ENCODE assay signal across 18 cellular contexts in genomic region chr13:30148791-30149190, GRCh38.
DNase-seq lines count a peak whose midpoint lies in the region; ATAC-seq and FAIRE-seq lines count a peak whose summit lies in the region.
"Had no signal": no experiment of that assay in that cellular context is flagged by ENCODE, and none has a peak within 500 bp of the region (broad histone marks: within the 10 kb centered on the region; RNA-seq: fewer than 3 reads in every experiment).

No MANE protein-coding gene starts in this region.

- H3K27me3 ChIP-seq in small intestine (ENCODE audit: control insufficient read depth in 2 of 2, insufficient read depth in 2 of 2, low read length in 2 of 2) (no peaks in the 10 kb centered on the region), H7 (ENCODE audit: control insufficient read depth, insufficient read depth, low read length) (no peaks in the 10 kb centered on the region)
- H3K27me3 ChIP-seq: adrenal gland, cardiac muscle cell had no signal

- FAIRE-seq in small intestine (lab: Jason Lieb, UNC), result no peak

- H3K4me1 ChIP-seq in small intestine (ENCODE audit: control insufficient read depth in 2 of 2, insufficient read depth in 1 of 2, low read depth in 1 of 2, low read length in 1 of 2), result no peaks in the 10 kb centered on the region
- H3K4me1 ChIP-seq: adrenal gland had no signal

- no peaks in the 10 kb centered on the region for H3K36me3 ChIP-seq in small intestine (ENCODE audit: control insufficient read depth in 2 of 2, insufficient read depth in 2 of 2, low read length in 2 of 2)
- no peaks in the 10 kb centered on the region for H3K36me3 ChIP-seq in H7 (replicated peaks; ENCODE audit: control insufficient read depth, insufficient read depth, low read length)
- H3K36me3 ChIP-seq: adrenal gland, cardiac muscle cell, thoracic aorta had no signal

- in situ Hi-C loops in G401 (cut with HindIII; ENCODE audit: low sequenced_read_pairs), result loop anchor here (25.0 kb wide), 1 partner anchor 189 kb away; no protein-coding TSS in a partner anchor

- no peak for DNase-seq in activated CD8-positive, alpha-beta memory T cell treated with anti-CD3 and anti-CD28 coated beads, Interleukin-2, amount 10 ng/mL, durations not matched to agents 7 days and 5 days
- no peak for DNase-seq in activated CD8-positive, alpha-beta memory T cell treated with anti-CD3 and anti-CD28 coated beads for 24 hours
- DNase-seq in G401 (ENCODE audit: low spot score), result peak; percentile 89
- no peak for DNase-seq in central memory CD8-positive, alpha-beta T cell (ENCODE audit: low spot score in 2 of 2)
- no peak for DNase-seq in small intestine
- no peak for DNase-seq in SHP77 (lab: John Stamatoyannopoulos, UW)
- no peak for DNase-seq in activated CD4-positive, CD25-positive, alpha-beta regulatory T cell (lab: John Stamatoyannopoulos, UW)
- DNase-seq in H7, result no peak
- DNase-seq: adrenal gland; effector CD8-positive, alpha-beta T cell; glutamatergic neuron; naive B cell; NCI-H1048 had no signal

- peaks cover 78% of the 10 kb centered on the region for H3K4me1 Mint-ChIP-seq in activated CD8-positive, alpha-beta memory T cell treated with anti-CD3 and anti-CD28 coated beads, Interleukin-2, amount 10 ng/mL, durations not matched to agents 7 days and 5 days
- peaks cover 92% of the 10 kb centered on the region for H3K4me1 Mint-ChIP-seq in central memory CD8-positive, alpha-beta T cell
- H3K4me1 Mint-ChIP-seq: GM23338 had no signal

- H3K9me3 Mint-ChIP-seq in activated CD8-positive, alpha-beta memory T cell treated with anti-CD3 and anti-CD28 coated beads, Interleukin-2, amount 10 ng/mL, durations not matched to agents 7 days and 5 days (ENCODE audit: low read depth), result peaks cover 2% of the 10 kb centered on the region
- peaks cover 6% of the 10 kb centered on the region for H3K9me3 Mint-ChIP-seq in central memory CD8-positive, alpha-beta T cell
- H3K9me3 Mint-ChIP-seq: GM23338 had no signal

- peak overlapping the region; percentile 14 to 16 for H3K27ac ChIP-seq in small intestine (ENCODE audit: low read depth in 1 of 2, low read length in 1 of 2)
- H3K27ac ChIP-seq: cardiac muscle cell, KMS-11, thoracic aorta had no signal

- 90 to 94% (median 90%) methylated on average over 8 of the region's 8 CpGs for WGBS in small intestine, 3 donors

- H3K27ac Mint-ChIP-seq in activated CD8-positive, alpha-beta memory T cell treated with anti-CD3 and anti-CD28 coated beads, Interleukin-2, amount 10 ng/mL, durations not matched to agents 7 days and 5 days, result peak overlapping the region; percentile 87
- peak overlapping the region; percentile 92 for H3K27ac Mint-ChIP-seq in central memory CD8-positive, alpha-beta T cell (ENCODE audit: low read depth)
- H3K27ac Mint-ChIP-seq: GM23338 had no signal

- ATAC-seq in activated CD8-positive, alpha-beta memory T cell treated with anti-CD3 and anti-CD28 coated beads, Interleukin-2, amount 10 ng/mL, durations not matched to agents 7 days and 5 days, result no peak
- ATAC-seq in central memory CD8-positive, alpha-beta T cell (replicated peaks; ENCODE audit: extremely low read depth, poor library complexity, severe bottlenecking), result peak; percentile 9
- ATAC-seq: GM23338 had no signal

- no peak overlapping the region for H3K4me3 Mint-ChIP-seq in activated CD8-positive, alpha-beta memory T cell treated with anti-CD3 and anti-CD28 coated beads, Interleukin-2, amount 10 ng/mL, durations not matched to agents 7 days and 5 days
- H3K4me3 Mint-ChIP-seq in central memory CD8-positive, alpha-beta T cell, result peak overlapping the region; percentile 63
- H3K4me3 Mint-ChIP-seq: GM23338 had no signal

- no peak overlapping the region for H3K4me3 ChIP-seq in small intestine (ENCODE audit: low read depth in 1 of 2, low read length in 2 of 2)
- no peak overlapping the region for H3K4me3 ChIP-seq in H7 (ENCODE audit: insufficient read depth, low read depth, low read length)
- H3K4me3 ChIP-seq: adrenal gland, cardiac muscle cell, GM23338, lung, thoracic aorta had no signal

- peaks cover 7% of the 10 kb centered on the region for H3K36me3 Mint-ChIP-seq in activated CD8-positive, alpha-beta memory T cell treated with anti-CD3 and anti-CD28 coated beads, Interleukin-2, amount 10 ng/mL, durations not matched to agents 7 days and 5 days
- peaks cover 4% of the 10 kb centered on the region for H3K36me3 Mint-ChIP-seq in central memory CD8-positive, alpha-beta T cell (ENCODE audit: insufficient read depth)

- CTCF ChIA-PET in activated CD8-positive, alpha-beta memory T cell treated with anti-CD3 and anti-CD28 coated beads, Interleukin-2, amount 10 ng/mL, durations not matched to agents 7 days and 5 days (lab: Charles Lee), result interaction anchor here (9.5 to 10.5 kb wide), 2 partner anchors 9 to 16 kb away, joined by 62 to 146 read pairs; no protein-coding TSS in a partner anchor

- H3K9me3 ChIP-seq in small intestine (ENCODE audit: control insufficient read depth, low read depth), result no peaks in the 10 kb centered on the region
- H3K9me3 ChIP-seq: adrenal gland, thoracic aorta had no signal

- H3K27me3 Mint-ChIP-seq in activated CD8-positive, alpha-beta memory T cell treated with anti-CD3 and anti-CD28 coated beads, Interleukin-2, amount 10 ng/mL, durations not matched to agents 7 days and 5 days, result no peaks in the 10 kb centered on the region
- no peaks in the 10 kb centered on the region for H3K27me3 Mint-ChIP-seq in central memory CD8-positive, alpha-beta T cell
